In genomic region chr16:57609541-57610401, GRCh38 we compare ENCODE assay signal across 8 cellular contexts. TPM values are rescaled to one million over a fixed set of nuclear protein-coding genes. Genes with fewer than 3 reads are reported as not detected.
DNase-seq lines count a peak whose midpoint lies in the region; ATAC-seq, FAIRE-seq and TF ChIP-seq lines count a peak whose summit lies in the region.

No MANE protein-coding gene starts in this region.

- no peak for TF ChIP-seq POLR2A in GM12892 (IDR thresholded peaks at IDR 0.05; ENCODE audit: low read depth, low read length)

- dilution Hi-C loops in keratinocyte (cut with MboI; ENCODE audit: extremely low pct_ligation_motif_present, low sequenced_read_pairs) = no loop called here

- no peaks in the 10 kb centered on the region for H3K27me3 ChIP-seq in keratinocyte (ENCODE audit: control insufficient read depth, extremely low read depth, insufficient read depth, low read length)

- peaks cover 3% of the 10 kb centered on the region for H3K9me3 Mint-ChIP-seq in activated T-helper 17 cell treated with anti-CD3 and anti-CD28 coated beads, Interleukin-2, amount 50 U/mL, for 72 hours
- H3K9me3 Mint-ChIP-seq in stimulated activated effector memory CD8-positive, alpha-beta T cell treated with anti-CD3 and anti-CD28 coated beads, Interleukin-12 subunit alpha, Interleukin-12 subunit beta, amount 100 ng/mL, for 72 hours = peaks cover 3% of the 10 kb centered on the region

- no peak overlapping the region for H3K27ac ChIP-seq in keratinocyte (ENCODE audit: control insufficient read depth, insufficient read depth, low read length)

- H3K4me1 ChIP-seq in keratinocyte (ENCODE audit: control insufficient read depth, extremely low read depth, insufficient read depth, low read length) = peaks cover 4% of the 10 kb centered on the region

- H3K4me1 Mint-ChIP-seq in activated T-helper 17 cell treated with anti-CD3 and anti-CD28 coated beads, Interleukin-2, amount 50 U/mL, for 72 hours = peaks cover 33% of the 10 kb centered on the region
- H3K4me1 Mint-ChIP-seq in stimulated activated effector memory CD8-positive, alpha-beta T cell treated with anti-CD3 and anti-CD28 coated beads, Interleukin-12 subunit alpha, Interleukin-12 subunit beta, amount 100 ng/mL, for 72 hours = peaks cover 89% of the 10 kb centered on the region

- no peaks in the 10 kb centered on the region for H3K79me2 ChIP-seq in keratinocyte (ENCODE audit: control insufficient read depth, insufficient read depth, low read length)

- peak; percentile 48 to 74 (median 56) for TF ChIP-seq CTCF in keratinocyte (optimal IDR thresholded peaks at IDR 0.05 in 1 of 3, IDR thresholded peaks at IDR 0.05 in 1 of 3, conservative IDR thresholded peaks at IDR 0.05 in 1 of 3; ENCODE audit: extremely low read depth in 1 of 3, insufficient read depth in 2 of 3, low read length in 3 of 3)

- H3K27ac Mint-ChIP-seq in activated T-helper 17 cell treated with anti-CD3 and anti-CD28 coated beads, Interleukin-2, amount 50 U/mL, for 72 hours = peak overlapping the region; percentile 91
- peak overlapping the region; percentile 97 for H3K27ac Mint-ChIP-seq in stimulated activated effector memory CD8-positive, alpha-beta T cell treated with anti-CD3 and anti-CD28 coated beads, Interleukin-12 subunit alpha, Interleukin-12 subunit beta, amount 100 ng/mL, for 72 hours

- H3K9me3 ChIP-seq in keratinocyte (ENCODE audit: control insufficient read depth, low read depth, low read length) = no peaks in the 10 kb centered on the region

- no peak overlapping the region for H2AFZ ChIP-seq in keratinocyte (ENCODE audit: control insufficient read depth, low read length)

- H3K4me2 ChIP-seq in keratinocyte (ENCODE audit: control insufficient read depth, extremely low read depth, insufficient read depth, low read depth, low read length) = no peak overlapping the region

- DNase-seq in GM12892 (ENCODE audit: insufficient read length) (peak; percentile 70), LHCN-M2 (ENCODE audit: low read depth) (peak; percentile 61), keratinocyte (ENCODE audit: low read depth, low spot score) (no peak), HCEC 1CT (no peak), NCI-H187 treated with DMSO at 0.1 percent for 48 hours (lab: John Stamatoyannopoulos, UW) (no peak)
- DNase-seq in stimulated activated effector memory CD8-positive, alpha-beta T cell treated with anti-CD3 and anti-CD28 coated beads, Interleukin-12 subunit alpha, Interleukin-12 subunit beta, amount 100 ng/mL, for 72 hours (ENCODE audit: low spot score in 2 of 2) = peak; percentile 61 to 91

- no peaks in the 10 kb centered on the region for H3K9me1 ChIP-seq in keratinocyte (ENCODE audit: control insufficient read depth, extremely low read depth, insufficient read depth, low read length)

- peaks cover 9% of the 10 kb centered on the region for H3K36me3 Mint-ChIP-seq in activated T-helper 17 cell treated with anti-CD3 and anti-CD28 coated beads, Interleukin-2, amount 50 U/mL, for 72 hours (ENCODE audit: low read depth)
- H3K36me3 Mint-ChIP-seq in stimulated activated effector memory CD8-positive, alpha-beta T cell treated with anti-CD3 and anti-CD28 coated beads, Interleukin-12 subunit alpha, Interleukin-12 subunit beta, amount 100 ng/mL, for 72 hours = peaks cover 56% of the 10 kb centered on the region

- peak overlapping the region; percentile 58 for H3K4me3 Mint-ChIP-seq in activated T-helper 17 cell treated with anti-CD3 and anti-CD28 coated beads, Interleukin-2, amount 50 U/mL, for 72 hours
- peak overlapping the region; percentile 63 for H3K4me3 Mint-ChIP-seq in stimulated activated effector memory CD8-positive, alpha-beta T cell treated with anti-CD3 and anti-CD28 coated beads, Interleukin-12 subunit alpha, Interleukin-12 subunit beta, amount 100 ng/mL, for 72 hours

- H4K20me1 ChIP-seq in keratinocyte (ENCODE audit: control insufficient read depth, extremely low read depth, insufficient read depth, low read length) = no peaks in the 10 kb centered on the region

- no peaks in the 10 kb centered on the region for H3K27me3 Mint-ChIP-seq in activated T-helper 17 cell treated with anti-CD3 and anti-CD28 coated beads, Interleukin-2, amount 50 U/mL, for 72 hours

- ATAC-seq in GM21576 (IDR thresholded peaks at IDR 0.05; ENCODE audit: unreplicated experiment) = peak; percentile 89
- peak; percentile 90 for ATAC-seq in activated T-helper 17 cell treated with anti-CD3 and anti-CD28 coated beads, Interleukin-2, amount 50 U/mL, for 72 hours (replicated peaks)
- peak; percentile 96 for ATAC-seq in stimulated activated effector memory CD8-positive, alpha-beta T cell treated with anti-CD3 and anti-CD28 coated beads, Interleukin-12 subunit alpha, Interleukin-12 subunit beta, amount 100 ng/mL, for 72 hours

- no peak overlapping the region for H3K4me3 ChIP-seq in keratinocyte (ENCODE audit: control insufficient read depth in 2 of 3, extremely low read depth in 1 of 3, insufficient read depth in 2 of 3, low read depth in 1 of 3, low read length in 3 of 3)

- H3K9ac ChIP-seq in keratinocyte (ENCODE audit: control insufficient read depth, extremely low read depth, insufficient read depth, low read length) = no peak overlapping the region

- H3K36me3 ChIP-seq in keratinocyte (ENCODE audit: control insufficient read depth in 2 of 2, extremely low read depth in 1 of 2, insufficient read depth in 2 of 2, low read length in 2 of 2) = no peaks in the 10 kb centered on the region

- FAIRE-seq in GM12892 (lab: Jason Lieb, UNC) (peak; percentile 94), keratinocyte (lab: Jason Lieb, UNC) (no peak)

RNA-seq across cellular contexts. Expression of gene ADGRG1, which starts 18.7 kb away (rescaled TPM):
- 1.5 TPM for polyA plus RNA-seq in GM12892 (2012; ENCODE audit: missing spikeins)
- total RNA-seq in LHCN-M2 (2014; rRNA removed) = 1.3 and 5.5 TPM in 2 replicates
- 2.2 TPM for polyA plus RNA-seq in LHCN-M2 (2012)
- 10 to 100 TPM; 10.7 to 34.3 TPM for total RNA-seq in activated T-helper 17 cell treated with anti-CD3 and anti-CD28 coated beads, Interleukin-2, amount 50 U/mL, for 72 hours
- polyA plus RNA-seq in keratinocyte = 28.4 to 94.9 TPM (median 38.4 TPM) in 3 replicates
- 47.7 TPM for polyA plus RNA-seq in keratinocyte (2011; ENCODE audit: low read depth)
- polyA plus RNA-seq in keratinocyte (2011; cell fraction: cytosol; rRNA removed) = 37.4 and 46.7 TPM in 2 replicates
- polyA plus RNA-seq in keratinocyte (2011; cell fraction: nucleus; rRNA removed) = 182 and 187 TPM in 2 replicates
- polyA plus RNA-seq in keratinocyte (2012; ENCODE audit: low replicate concordance) = 114 and 163 TPM in 2 replicates
- polyA minus RNA-seq in keratinocyte = 44.0 to 194 TPM (median 63.1 TPM) in 3 replicates
- polyA minus RNA-seq in keratinocyte (2011; cell fraction: cytosol; rRNA and poly(A)+ RNA removed) = 65.6 TPM
- 116 and 131 TPM in 2 replicates for polyA minus RNA-seq in keratinocyte (2011; cell fraction: nucleus; rRNA and poly(A)+ RNA removed)

RNA-seq across cellular contexts. Expression of gene ADGRG3, which starts 58.3 kb away (rescaled TPM):
- polyA plus RNA-seq in GM12892 (2012; ENCODE audit: missing spikeins) = not detected
- not detected in 2 replicates for total RNA-seq in LHCN-M2 (2014; rRNA removed)
- not detected for polyA plus RNA-seq in LHCN-M2 (2012)
- total RNA-seq in activated T-helper 17 cell treated with anti-CD3 and anti-CD28 coated beads, Interleukin-2, amount 50 U/mL, for 72 hours = not detected
- polyA plus RNA-seq in keratinocyte = not detected in 3 replicates
- polyA plus RNA-seq in keratinocyte (2011; ENCODE audit: low read depth) = not detected
- not detected in 2 replicates for polyA plus RNA-seq in keratinocyte (2011; cell fraction: cytosol; rRNA removed)
- polyA plus RNA-seq in keratinocyte (2011; cell fraction: nucleus; rRNA removed) = 0.04 and 0.16 TPM in 2 replicates
- not detected in 2 replicates for polyA plus RNA-seq in keratinocyte (2012; ENCODE audit: low replicate concordance)
- 0.16 TPM in 1 of 3 replicates, not detected in the others for polyA minus RNA-seq in keratinocyte
- polyA minus RNA-seq in keratinocyte (2011; cell fraction: cytosol; rRNA and poly(A)+ RNA removed) = not detected
- not detected in 2 replicates for polyA minus RNA-seq in keratinocyte (2011; cell fraction: nucleus; rRNA and poly(A)+ RNA removed)

Comparison
In these comparisons a context has a peak if more than half of its experiments do, and no peak if none do; other contexts are left out.
1. DNase-seq: peak in GM12892 (single experiment), LHCN-M2 (single experiment) and stimulated activated effector memory CD8-positive, alpha-beta T cell treated with anti-CD3 and anti-CD28 coated beads, Interleukin-12 subunit alpha, Interleukin-12 subunit beta, amount 100 ng/mL, for 72 hours (2 of 2); none in keratinocyte (single experiment), HCEC 1CT (single experiment) and NCI-H187 treated with DMSO at 0.1 percent for 48 hours (single experiment).
2. Peak in every context shown above with its lines, with median percentiles within 50 percentile points of each other: ATAC-seq.